12 cellular contexts compared by ENCODE assay signal in the genomic region with DNA sequence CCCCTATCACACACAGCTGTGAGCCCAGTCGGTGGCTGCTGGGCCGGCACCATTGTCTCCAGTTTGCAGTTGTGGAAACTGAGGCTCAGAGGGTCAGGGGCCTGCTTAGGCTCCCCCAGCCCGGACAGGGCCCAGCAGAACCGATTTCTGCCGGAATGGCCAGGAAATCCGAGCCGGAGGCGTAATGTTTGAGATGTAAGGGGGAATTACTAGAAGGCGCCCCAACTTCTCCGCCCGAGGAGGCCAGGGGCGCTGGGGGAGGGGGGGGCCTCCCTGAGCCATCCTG. TPM values are rescaled to one million over a fixed set of nuclear protein-coding genes. Genes with fewer than 3 reads are reported as not detected.
DNase-seq lines count a peak whose midpoint lies in the region; ATAC-seq and TF ChIP-seq lines count a peak whose summit lies in the region.
"Had no signal": no experiment of that assay in that cellular context is flagged by ENCODE, and none has a peak within 500 bp of the region (broad histone marks: within the 10 kb centered on the region; RNA-seq: fewer than 3 reads in every experiment).

No MANE protein-coding gene starts in this region.

- TF ChIP-seq CTCF in OCI-LY7 (conservative IDR thresholded peaks at IDR 0.05; ENCODE audit: low read length) = no peak
- TF ChIP-seq CTCF in parathyroid adenoma (IDR thresholded peaks at IDR 0.05) = no peak

- H3K36me3 ChIP-seq in OCI-LY7 (ENCODE audit: insufficient read depth, low read length) (no peaks in the 10 kb centered on the region), parathyroid adenoma (ENCODE audit: control insufficient read depth, insufficient read depth, low read length) (no peaks in the 10 kb centered on the region)
- no peaks in the 10 kb centered on the region for H3K36me3 ChIP-seq in effector memory CD4-positive, alpha-beta T cell (ENCODE audit: control insufficient read depth, insufficient read depth, low read length)
- H3K36me3 ChIP-seq: ovary had no signal

- ATAC-seq in HG03442 (IDR thresholded peaks at IDR 0.05; ENCODE audit: unreplicated experiment) = no peak

- H3K4me1 Mint-ChIP-seq in activated CD4-positive, alpha-beta T cell treated with anti-CD3 and anti-CD28 coated beads, Interleukin-2, amount 10 ng/mL, durations not matched to agents 7 days and 5 days = peaks cover 30% of the 10 kb centered on the region

- H3K27me3 Mint-ChIP-seq in activated CD4-positive, alpha-beta T cell treated with anti-CD3 and anti-CD28 coated beads, Interleukin-2, amount 10 ng/mL, durations not matched to agents 7 days and 5 days = peaks cover 4% of the 10 kb centered on the region

- DNase-seq in activated CD4-positive, alpha-beta T cell treated with anti-CD3 and anti-CD28 coated beads, Interleukin-2, amount 10 ng/mL, durations not matched to agents 7 days and 5 days = no peak
- DNase-seq in activated CD4-positive, alpha-beta T cell treated with anti-CD3 and anti-CD28 coated beads for 48 hours = no peak
- DNase-seq in OCI-LY7 (ENCODE audit: low spot score) = no peak
- no peak for DNase-seq in effector memory CD4-positive, alpha-beta T cell
- no peak for DNase-seq in NCI-H1930 (lab: John Stamatoyannopoulos, UW)
- DNase-seq in NCI-H226 = no peak
- DNase-seq: ovary had no signal

- intact Hi-C loops in OCI-LY7 (cut with micrococcal nuclease; ENCODE audit: unreplicated experiment) = no loop called here

- no peak overlapping the region for H3K9ac ChIP-seq in parathyroid adenoma

- no peaks in the 10 kb centered on the region for H3K36me3 Mint-ChIP-seq in activated CD4-positive, alpha-beta T cell treated with anti-CD3 and anti-CD28 coated beads, Interleukin-2, amount 10 ng/mL, durations not matched to agents 7 days and 5 days (ENCODE audit: low read depth)

- no TSS peak for BruUV-seq in OCI-LY7 (replicated peaks; lab: Mats Ljungman, UMichigan)

- no peak overlapping the region for H3K4me3 ChIP-seq in OCI-LY7 (ENCODE audit: low read depth, low read length, poor library complexity, severe bottlenecking)
- H3K4me3 ChIP-seq in effector memory CD4-positive, alpha-beta T cell (ENCODE audit: insufficient read depth, low read depth, low read length, poor library complexity, severe bottlenecking) = peak overlapping the region; percentile 58
- no peak overlapping the region for H3K4me3 ChIP-seq in parathyroid adenoma (ENCODE audit: low read depth, low read length)
- H3K4me3 ChIP-seq: ovary had no signal

- H3K9me3 ChIP-seq in OCI-LY7 (ENCODE audit: low read length) = no peaks in the 10 kb centered on the region
- no peaks in the 10 kb centered on the region for H3K9me3 ChIP-seq in effector memory CD4-positive, alpha-beta T cell (ENCODE audit: control insufficient read depth, low read length)
- no peaks in the 10 kb centered on the region for H3K9me3 ChIP-seq in parathyroid adenoma (ENCODE audit: control insufficient read depth, low read length)
- H3K9me3 ChIP-seq: ovary had no signal

- peak overlapping the region; percentile 62 for H3K4me3 Mint-ChIP-seq in activated CD4-positive, alpha-beta T cell treated with anti-CD3 and anti-CD28 coated beads, Interleukin-2, amount 10 ng/mL, durations not matched to agents 7 days and 5 days

- CTCF ChIA-PET in activated CD4-positive, alpha-beta T cell treated with anti-CD3 and anti-CD28 coated beads, Interleukin-2, amount 10 ng/mL, durations not matched to agents 7 days and 5 days (lab: Charles Lee) = interaction anchor here (1.1 to 4.4 kb wide), 2 partner anchors 55 to 148 kb away, joined by 3 to 28 read pairs; no protein-coding TSS in a partner anchor
- CTCF ChIA-PET in OCI-LY7 (lab: Charles Lee; ENCODE audit: unreplicated experiment) = no interaction called here

- H3K27ac ChIP-seq in OCI-LY7 (ENCODE audit: low read depth, low read length, poor library complexity, severe bottlenecking) (no peak overlapping the region), parathyroid adenoma (no peak overlapping the region)
- H3K27ac ChIP-seq in effector memory CD4-positive, alpha-beta T cell (ENCODE audit: insufficient read depth, low read length, poor library complexity, severe bottlenecking) = no peak overlapping the region
- H3K27ac ChIP-seq: ovary had no signal

- H4K20me1 ChIP-seq in OCI-LY7 (ENCODE audit: insufficient read depth, low read length) = no peaks in the 10 kb centered on the region

- H3K9me3 Mint-ChIP-seq in activated CD4-positive, alpha-beta T cell treated with anti-CD3 and anti-CD28 coated beads, Interleukin-2, amount 10 ng/mL, durations not matched to agents 7 days and 5 days = no peaks in the 10 kb centered on the region

- no peak overlapping the region for H3K27ac Mint-ChIP-seq in activated CD4-positive, alpha-beta T cell treated with anti-CD3 and anti-CD28 coated beads, Interleukin-2, amount 10 ng/mL, durations not matched to agents 7 days and 5 days

- peaks cover 14% of the 10 kb centered on the region for H3K4me1 ChIP-seq in OCI-LY7 (ENCODE audit: insufficient read depth, low read length, poor library complexity, severe bottlenecking)
- H3K4me1 ChIP-seq in effector memory CD4-positive, alpha-beta T cell (ENCODE audit: control insufficient read depth, insufficient read depth, low read length, poor library complexity, severe bottlenecking) = peaks cover 47% of the 10 kb centered on the region
- no peaks in the 10 kb centered on the region for H3K4me1 ChIP-seq in parathyroid adenoma

- H3K9me2 ChIP-seq in OCI-LY7 (ENCODE audit: insufficient read depth, low read length) = no peaks in the 10 kb centered on the region

- peak overlapping the region; percentile 32; the same call in 1 of the 2 replicates for H3K4me2 ChIP-seq in OCI-LY7 (ENCODE audit: low read length)
- peak overlapping the region; percentile 24 for H3K4me2 ChIP-seq in parathyroid adenoma (ENCODE audit: low read length)

- H3K79me2 ChIP-seq in OCI-LY7 (ENCODE audit: insufficient read depth, low read depth, low read length) (no peaks in the 10 kb centered on the region), parathyroid adenoma (peaks cover 2% of the 10 kb centered on the region)

- H2AFZ ChIP-seq in OCI-LY7 (ENCODE audit: low read length) (no peak overlapping the region), parathyroid adenoma (no peak overlapping the region)

- POLR2A ChIA-PET in activated CD4-positive, alpha-beta T cell treated with anti-CD3 and anti-CD28 coated beads, Interleukin-2, amount 10 ng/mL, durations not matched to agents 7 days and 5 days (lab: Charles Lee) = no interaction called here
- POLR2A ChIA-PET in OCI-LY7 (lab: Charles Lee) = no interaction called here

- H3K27me3 ChIP-seq in effector memory CD4-positive, alpha-beta T cell (replicated peaks; ENCODE audit: control insufficient read depth, insufficient read depth, low read length, poor library complexity, severe bottlenecking) = peaks cover 17% of the 10 kb centered on the region
- H3K27me3 ChIP-seq in parathyroid adenoma (ENCODE audit: control insufficient read depth, insufficient read depth, low read length) = no peaks in the 10 kb centered on the region

RNA-seq across cellular contexts. Expression of gene KISS1R, which starts 1.0 kb away (rescaled TPM):
- total RNA-seq in activated CD4-positive, alpha-beta T cell treated with anti-CD3 and anti-CD28 coated beads, Interleukin-2, amount 10 ng/mL, durations not matched to agents 7 days and 5 days = 1 to 10 TPM in 1 of 2 experiments, under 1 TPM in 1; 0.72 to 1.1 TPM
- not detected in 2 replicates for total RNA-seq in OCI-LY7 (2014; rRNA removed; shearing (Covaris generic))
- not detected in 2 replicates for total RNA-seq in OCI-LY7 (2022)
- total RNA-seq: bronchial epithelial cell, HT-29 had no signal

RNA-seq across cellular contexts. Expression of gene R3HDM4, which starts 5.1 kb away (rescaled TPM):
- 100 to 1,000 TPM; 120 to 121 TPM for total RNA-seq in activated CD4-positive, alpha-beta T cell treated with anti-CD3 and anti-CD28 coated beads, Interleukin-2, amount 10 ng/mL, durations not matched to agents 7 days and 5 days
- total RNA-seq in OCI-LY7 (2014; rRNA removed; shearing (Covaris generic)) = 39.5 and 43.5 TPM in 2 replicates
- total RNA-seq in OCI-LY7 (2022) = 64.9 and 75.2 TPM in 2 replicates

RNA-seq across cellular contexts. Expression of gene ARID3A, which starts 7.7 kb away (rescaled TPM):
- 10 to 100 TPM; 25.8 to 28.4 TPM for total RNA-seq in activated CD4-positive, alpha-beta T cell treated with anti-CD3 and anti-CD28 coated beads, Interleukin-2, amount 10 ng/mL, durations not matched to agents 7 days and 5 days
- total RNA-seq in OCI-LY7 (2014; rRNA removed; shearing (Covaris generic)) = 7.9 and 9.9 TPM in 2 replicates
- 21.6 and 23.5 TPM in 2 replicates for total RNA-seq in OCI-LY7 (2022)

RNA-seq across cellular contexts. Expression of gene RNU6-9, which starts 24.8 kb away (rescaled TPM):
- total RNA-seq in activated CD4-positive, alpha-beta T cell treated with anti-CD3 and anti-CD28 coated beads, Interleukin-2, amount 10 ng/mL, durations not matched to agents 7 days and 5 days = not detected
- not detected in 2 replicates for total RNA-seq in OCI-LY7 (2014; rRNA removed; shearing (Covaris generic))
- total RNA-seq in OCI-LY7 (2022) = not detected in 2 replicates
- total RNA-seq: bronchial epithelial cell; HT-29; ovary; T-helper 1 cell treated with Interleukin-12 subunit alpha and Interleukin-12 subunit beta and Interleukin-4 antibody, amounts not matched to agents 30 ng/mL and 1 ng/mL, for 36 hours had no signal

RNA-seq across cellular contexts. Expression of gene MED16, which starts 25.1 kb away (rescaled TPM):
- 10 to 100 TPM; 72.5 to 88.1 TPM for total RNA-seq in activated CD4-positive, alpha-beta T cell treated with anti-CD3 and anti-CD28 coated beads, Interleukin-2, amount 10 ng/mL, durations not matched to agents 7 days and 5 days
- 12.9 and 19.1 TPM in 2 replicates for total RNA-seq in OCI-LY7 (2014; rRNA removed; shearing (Covaris generic))
- 54.3 and 61.4 TPM in 2 replicates for total RNA-seq in OCI-LY7 (2022)
